In genomic region chr17:50128441-50129302, GRCh38 we compare ENCODE assay signal across 1 cellular context.
TF ChIP-seq lines count a peak whose summit lies in the region.

No MANE protein-coding gene starts in this region.

TF ChIP-seq in WTC11, 78 proteins besides CTCF, POLR2A, EP300 and RAD21 (continued from another document):
- peak; percentile 43; the same call in 1 of the 2 replicates for TF ChIP-seq PRDM15 (CRISPR knock-in tag; IDR thresholded peaks at IDR 0.05)
- no peak for TF ChIP-seq RELA (CRISPR knock-in tag; IDR thresholded peaks at IDR 0.05; ENCODE audit: borderline replicate concordance)
- peak; percentile 86 for TF ChIP-seq NR2C2 (CRISPR knock-in tag; IDR thresholded peaks at IDR 0.05)
TF ChIP-seq in WTC11: peak in this region for 6.
